Comparison of ENCODE assay signal across 1 cellular context in the genomic region with DNA sequence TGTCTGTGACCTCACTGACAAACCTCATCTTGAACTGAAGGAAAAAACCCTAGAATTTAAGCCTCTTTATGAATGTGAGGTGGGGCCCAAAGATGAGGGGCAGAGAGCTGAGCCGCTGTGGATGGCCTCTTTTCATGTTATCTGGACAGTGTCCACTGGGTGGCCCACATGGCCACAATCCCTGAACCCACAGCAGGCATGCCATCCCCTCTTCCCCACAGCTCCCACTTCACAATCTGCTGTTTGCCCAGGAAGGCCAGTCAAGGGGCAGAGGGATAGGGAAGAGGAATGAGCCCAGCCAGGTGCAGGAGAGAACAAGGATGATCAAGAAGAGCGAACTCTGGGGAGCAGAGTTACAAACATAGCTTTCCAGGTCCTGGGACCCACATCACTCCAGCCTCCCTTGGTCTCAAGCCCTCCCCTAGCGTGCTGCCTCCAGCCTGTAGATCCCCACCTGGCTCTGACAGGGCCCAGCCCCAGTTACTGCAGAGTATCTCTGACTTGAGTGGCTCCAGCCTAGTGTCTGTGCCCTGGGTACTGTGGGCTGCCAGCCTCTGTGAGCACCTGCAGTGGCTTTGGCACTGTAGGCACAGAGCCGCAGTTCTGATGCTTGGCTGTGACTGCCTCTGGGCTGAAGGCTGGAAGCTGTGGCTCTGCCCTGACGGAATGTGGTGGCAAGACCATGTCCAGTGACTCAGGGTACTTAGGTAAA.
TF ChIP-seq lines count a peak whose summit lies in the region.

No MANE protein-coding gene starts in this region.

TF ChIP-seq in HepG2, 621 proteins besides CTCF, POLR2A, EP300 and RAD21 (continued from another document):
- TF ChIP-seq, protein P1, sequence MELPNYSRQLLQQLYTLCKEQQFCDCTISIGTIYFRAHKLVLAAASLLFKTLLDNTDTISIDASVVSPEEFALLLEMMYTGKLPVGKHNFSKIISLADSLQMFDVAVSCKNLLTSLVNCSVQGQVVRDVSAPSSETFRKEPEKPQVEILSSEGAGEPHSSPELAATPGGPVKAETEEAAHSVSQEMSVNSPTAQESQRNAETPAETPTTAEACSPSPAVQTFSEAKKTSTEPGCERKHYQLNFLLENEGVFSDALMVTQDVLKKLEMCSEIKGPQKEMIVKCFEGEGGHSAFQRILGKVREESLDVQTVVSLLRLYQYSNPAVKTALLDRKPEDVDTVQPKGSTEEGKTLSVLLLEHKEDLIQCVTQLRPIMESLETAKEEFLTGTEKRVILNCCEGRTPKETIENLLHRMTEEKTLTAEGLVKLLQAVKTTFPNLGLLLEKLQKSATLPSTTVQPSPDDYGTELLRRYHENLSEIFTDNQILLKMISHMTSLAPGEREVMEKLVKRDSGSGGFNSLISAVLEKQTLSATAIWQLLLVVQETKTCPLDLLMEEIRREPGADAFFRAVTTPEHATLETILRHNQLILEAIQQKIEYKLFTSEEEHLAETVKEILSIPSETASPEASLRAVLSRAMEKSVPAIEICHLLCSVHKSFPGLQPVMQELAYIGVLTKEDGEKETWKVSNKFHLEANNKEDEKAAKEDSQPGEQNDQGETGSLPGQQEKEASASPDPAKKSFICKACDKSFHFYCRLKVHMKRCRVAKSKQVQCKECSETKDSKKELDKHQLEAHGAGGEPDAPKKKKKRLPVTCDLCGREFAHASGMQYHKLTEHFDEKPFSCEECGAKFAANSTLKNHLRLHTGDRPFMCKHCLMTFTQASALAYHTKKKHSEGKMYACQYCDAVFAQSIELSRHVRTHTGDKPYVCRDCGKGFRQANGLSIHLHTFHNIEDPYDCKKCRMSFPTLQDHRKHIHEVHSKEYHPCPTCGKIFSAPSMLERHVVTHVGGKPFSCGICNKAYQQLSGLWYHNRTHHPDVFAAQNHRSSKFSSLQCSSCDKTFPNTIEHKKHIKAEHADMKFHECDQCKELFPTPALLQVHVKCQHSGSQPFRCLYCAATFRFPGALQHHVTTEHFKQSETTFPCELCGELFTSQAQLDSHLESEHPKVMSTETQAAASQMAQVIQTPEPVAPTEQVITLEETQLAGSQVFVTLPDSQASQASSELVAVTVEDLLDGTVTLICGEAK (IDR thresholded peaks at IDR 0.05) = no peak
- TF ChIP-seq, protein P1 (CRISPR knock-in tag; IDR thresholded peaks at IDR 0.05) = no peak
- no peak for TF ChIP-seq SMAD3 (CRISPR knock-in tag; IDR thresholded peaks at IDR 0.05)
- 0 out of 2 replicates have a peak, but pooled peaks have one; percentile 28 for TF ChIP-seq ZNF572 (CRISPR knock-in tag; IDR thresholded peaks at IDR 0.05)
- TF ChIP-seq CEBPG (CRISPR knock-in tag; IDR thresholded peaks at IDR 0.05) = no peak
TF ChIP-seq in HepG2: peak in this region for 8.
